ENCODE assay signal across 20 cellular contexts in the genomic region with DNA sequence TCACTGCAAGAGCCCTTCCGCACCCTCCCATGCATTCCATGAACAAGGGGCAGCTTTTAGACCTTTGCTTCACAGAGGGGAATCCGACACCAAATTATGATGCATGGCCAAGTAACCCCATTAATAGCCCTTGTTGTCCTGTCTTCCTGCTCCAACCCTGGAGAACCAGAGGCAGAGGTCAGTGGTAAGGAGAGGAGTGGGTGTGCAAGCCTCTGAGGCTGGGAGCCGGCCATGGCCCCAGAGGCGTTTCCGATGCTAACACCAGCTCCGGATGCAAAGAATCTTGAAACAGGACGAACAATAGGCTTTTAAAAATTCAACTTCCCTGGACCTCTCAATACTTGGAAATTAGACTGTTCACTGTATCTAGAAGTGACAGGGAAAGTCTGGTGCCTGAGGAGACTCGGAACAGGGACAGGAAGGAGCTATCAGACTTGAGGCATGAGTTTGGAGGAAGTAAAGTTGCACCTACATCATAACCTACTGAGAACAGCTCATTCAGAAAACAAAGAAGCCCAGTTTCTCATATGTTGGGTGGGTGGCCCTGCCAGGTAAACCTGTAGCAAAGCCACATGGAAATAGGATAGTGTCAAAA.
"Had no signal": no experiment of that assay in that cellular context is flagged by ENCODE, and none has a peak within 500 bp of the region (broad histone marks: within the 10 kb centered on the region; RNA-seq: fewer than 3 reads in every experiment).

No MANE protein-coding gene starts in this region.

- H3K27me3 ChIP-seq: MG63 had no signal

- H3K36me3 ChIP-seq: MG63, SJSA1 had no signal

- H3K27ac ChIP-seq: SJSA1, SK-N-MC had no signal

- H3K9me3 ChIP-seq: MG63, SJSA1 had no signal

- H3K4me3 ChIP-seq: MG63, SJSA1, SK-N-MC had no signal

- DNase-seq: Karpas-422, KG1, MG63, NCI-H1092, NCI-H1105 treated with DMSO at 0.1 percent for 48 hours, NCI-H1417 treated with DMSO at 0.1 percent for 48 hours, NCI-H146, NCI-H1694 treated with DMSO at 0.1 percent for 48 hours, NCI-H1930, NCI-H2081, NCI-H2107, NCI-H2227 treated with DMSO at 0.1 percent for 48 hours, NCI-H524, NCI-H526 treated with DMSO at 0.1 percent for 48 hours, NCI-H748 treated with DMSO at 0.1 percent for 48 hours, Right ventricle myocardium superior, RPMI8226, SIG-M5 had no signal
